Comparison of ENCODE assay signal across 36 cellular contexts in the genomic region with DNA sequence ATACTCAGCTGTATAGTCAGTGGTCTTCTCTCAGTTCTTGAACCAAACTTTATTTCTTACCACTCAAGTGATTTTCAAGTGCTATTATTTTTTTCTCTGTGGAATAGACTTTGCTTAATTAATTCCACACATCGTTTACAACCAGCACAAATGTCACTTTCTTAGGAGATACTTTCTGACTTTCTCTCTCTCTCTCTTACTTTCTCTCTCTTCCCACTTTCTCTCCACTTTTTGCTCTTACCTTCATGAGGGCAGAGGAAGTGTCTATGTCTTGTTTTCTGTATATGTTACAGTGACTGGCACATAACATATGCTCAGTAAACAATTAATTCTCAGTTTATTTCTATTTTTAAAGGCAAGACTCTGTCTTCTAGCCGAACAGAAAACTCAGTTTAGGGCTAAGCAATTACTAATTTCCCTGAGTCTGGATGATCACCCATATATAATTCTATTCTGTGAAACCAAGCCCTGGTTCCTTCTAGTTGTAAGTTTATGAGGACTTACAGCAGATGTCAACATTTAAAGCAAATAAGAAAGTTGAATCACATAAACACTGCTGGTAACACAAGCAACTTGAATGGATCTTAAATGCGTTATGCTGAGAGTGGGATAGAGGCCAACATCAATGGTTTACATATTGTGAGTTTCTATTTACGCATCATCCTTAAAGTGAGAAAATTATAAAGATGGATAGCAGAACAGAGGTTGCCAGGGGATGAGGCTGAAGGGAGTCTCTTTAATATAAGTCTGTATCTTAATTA.
"Had no signal": no experiment of that assay in that cellular context is flagged by ENCODE, and none has a peak within 500 bp of the region (broad histone marks: within the 10 kb centered on the region; RNA-seq: fewer than 3 reads in every experiment).

No MANE protein-coding gene starts in this region.

- H3K27ac ChIP-seq: ascending aorta, cardiac muscle cell, VCaP had no signal

- H3K4me1 Mint-ChIP-seq: activated B cell treated with CpG ODN at 0.5 μM for 24 hours; activated CD4-positive, alpha-beta T cell treated with anti-CD3 and anti-CD28 coated beads, Interleukin-2, amount 10 ng/mL, durations not matched to agents 24 days and 14 days; activated CD8-positive, alpha-beta memory T cell treated with anti-CD3 and anti-CD28 coated beads, Interleukin-2, amount 10 ng/mL, durations not matched to agents 7 days and 5 days; activated naive CD4-positive, alpha-beta T cell treated with anti-CD3 and anti-CD28 coated beads, Interleukin-2, amount 10 ng/mL, durations not matched to agents 7 days and 5 days; activated naive CD4-positive, alpha-beta T cell treated with anti-CD3 and anti-CD28 coated beads, Interleukin-2, amount 50 U/mL, for 24 hours; activated naive CD8-positive, alpha-beta T cell treated with anti-CD3 and anti-CD28 coated beads, Interleukin-2, amount 10 ng/mL, durations not matched to agents 7 days and 5 days; activated naive CD8-positive, alpha-beta T cell treated with anti-CD3 and anti-CD28 coated beads, Interleukin-2, amount 50 U/mL, for 24 hours; brain; central memory CD8-positive, alpha-beta T cell had no signal

- H3K4me3 ChIP-seq: ascending aorta, cardiac muscle cell had no signal

- H3K36me3 ChIP-seq: ascending aorta, cardiac muscle cell had no signal

- H3K36me3 Mint-ChIP-seq: activated CD4-positive, alpha-beta memory T cell treated with anti-CD3 and anti-CD28 coated beads for 36 hours; activated CD8-positive, alpha-beta memory T cell treated with anti-CD3 and anti-CD28 coated beads, Interleukin-2, amount 10 ng/mL, durations not matched to agents 7 days and 5 days; activated naive CD4-positive, alpha-beta T cell treated with anti-CD3 and anti-CD28 coated beads, Interleukin-2, amount 10 ng/mL, durations not matched to agents 7 days and 5 days; activated naive CD4-positive, alpha-beta T cell treated with anti-CD3 and anti-CD28 coated beads, Interleukin-2, amount 50 U/mL, for 24 hours; activated naive CD8-positive, alpha-beta T cell; activated naive CD8-positive, alpha-beta T cell treated with anti-CD3 and anti-CD28 coated beads, Interleukin-2, amount 10 ng/mL, durations not matched to agents 7 days and 5 days; brain had no signal

- H3K27me3 Mint-ChIP-seq: activated B cell treated with CpG ODN at 0.5 μM for 24 hours; activated CD4-positive, alpha-beta memory T cell treated with anti-CD3 and anti-CD28 coated beads for 36 hours; activated CD4-positive, alpha-beta T cell treated with anti-CD3 and anti-CD28 coated beads, Interleukin-2, amount 10 ng/mL, durations not matched to agents 24 days and 14 days; activated CD8-positive, alpha-beta memory T cell treated with anti-CD3 and anti-CD28 coated beads, Interleukin-2, amount 10 ng/mL, durations not matched to agents 7 days and 5 days; activated naive CD4-positive, alpha-beta T cell treated with anti-CD3 and anti-CD28 coated beads, Interleukin-2, amount 10 ng/mL, durations not matched to agents 7 days and 5 days; activated naive CD4-positive, alpha-beta T cell treated with anti-CD3 and anti-CD28 coated beads, Interleukin-2, amount 50 U/mL, for 24 hours; activated naive CD8-positive, alpha-beta T cell; activated naive CD8-positive, alpha-beta T cell treated with anti-CD3 and anti-CD28 coated beads, Interleukin-2, amount 10 ng/mL, durations not matched to agents 7 days and 5 days; activated naive CD8-positive, alpha-beta T cell treated with anti-CD3 and anti-CD28 coated beads, Interleukin-2, amount 50 U/mL, for 24 hours; activated T-cell treated with anti-CD3 and anti-CD28 coated beads, Interleukin-2, amount 50 U/mL, for 24 hours; brain; central memory CD8-positive, alpha-beta T cell had no signal

- H3K9me3 Mint-ChIP-seq: activated B cell treated with CpG ODN at 0.5 μM for 24 hours; activated CD4-positive, alpha-beta T cell treated with anti-CD3 and anti-CD28 coated beads, Interleukin-2, amount 10 ng/mL, durations not matched to agents 24 days and 14 days; activated naive CD8-positive, alpha-beta T cell treated with anti-CD3 and anti-CD28 coated beads, Interleukin-2, amount 10 ng/mL, durations not matched to agents 7 days and 5 days; activated naive CD8-positive, alpha-beta T cell treated with anti-CD3 and anti-CD28 coated beads, Interleukin-2, amount 50 U/mL, for 24 hours; brain; T-helper 1 cell treated with Interleukin-12 subunit alpha and Interleukin-12 subunit beta and Interleukin-4 antibody, amounts not matched to agents 30 μg/mL and 1 μg/mL, for 36 hours had no signal

- DNase-seq: activated B cell treated with CpG ODN at 0.5 μM for 24 hours; activated CD4-positive, alpha-beta memory T cell treated with anti-CD3 and anti-CD28 coated beads for 36 hours; activated CD4-positive, alpha-beta T cell treated with anti-CD3 and anti-CD28 coated beads for 4 hours; activated CD4-positive, alpha-beta T cell treated with anti-CD3 and anti-CD28 coated beads, Interleukin-2, amount 10 ng/mL, durations not matched to agents 24 days and 14 days; activated CD4-positive, alpha-beta T cell treated with anti-CD3 and anti-CD28 coated beads, Interleukin-2, amount 50 U/mL, for 1 hour; activated CD4-positive, alpha-beta T cell treated with anti-CD3 and anti-CD28 coated beads, Interleukin-2, amount 50 U/mL, for 4 hours; activated CD4-positive, CD25-positive, alpha-beta regulatory T cell treated with anti-CD3 and anti-CD28 coated beads, Interleukin-2, amount 50 U/mL, for 72 hours; activated CD8-positive, alpha-beta memory T cell treated with anti-CD3 and anti-CD28 coated beads for 24 hours; activated CD8-positive, alpha-beta memory T cell treated with anti-CD3 and anti-CD28 coated beads, Interleukin-2, amount 10 ng/mL, durations not matched to agents 7 days and 5 days; activated CD8-positive, alpha-beta memory T cell treated with anti-CD3 and anti-CD28 coated beads, Interleukin-2, amount 50 U/mL, for 48 hours; activated CD8-positive, alpha-beta T cell treated with anti-CD3 and anti-CD28 coated beads, Interleukin-2, amount 10 ng/mL, durations not matched to agents 7 days and 5 days; activated effector memory CD4-positive, alpha-beta T cell treated with Interleukin-2 at 50 U/mL for 16 hours; activated gamma-delta T cell; activated naive CD4-positive, alpha-beta T cell treated with anti-CD3 and anti-CD28 coated beads, Interleukin-2, amount 10 ng/mL, durations not matched to agents 7 days and 5 days; activated naive CD4-positive, alpha-beta T cell treated with Interleukin-2 at 50 U/mL for 16 hours; activated naive CD8-positive, alpha-beta T cell treated with anti-CD3 and anti-CD28 coated beads, Interleukin-2, amount 10 ng/mL, durations not matched to agents 7 days and 5 days; activated naive CD8-positive, alpha-beta T cell treated with anti-CD3 and anti-CD28 coated beads, Interleukin-2, amount 50 U/mL, for 24 hours; activated T-cell treated with anti-CD3 and anti-CD28 coated beads, Interleukin-2, amount 50 U/mL, for 24 hours; activated T-cell treated with anti-CD3 and anti-CD28 coated beads, Interleukin-2, amount 50 U/mL, for 48 hours; amygdala; anterior cingulate cortex; caudate nucleus; cerebellar nuclear complex; T-helper 1 cell; T-helper 2 cell; T-helper 9 cell had no signal

- ATAC-seq: activated CD8-positive, alpha-beta memory T cell treated with anti-CD3 and anti-CD28 coated beads, Interleukin-2, amount 10 ng/mL, durations not matched to agents 7 days and 5 days; activated CD8-positive, alpha-beta T cell treated with anti-CD3 and anti-CD28 coated beads, Interleukin-2, amount 10 ng/mL, durations not matched to agents 7 days and 5 days; activated naive CD8-positive, alpha-beta T cell treated with anti-CD3 and anti-CD28 coated beads, Interleukin-2, amount 50 U/mL, for 24 hours had no signal

- H3K27ac Mint-ChIP-seq: activated B cell treated with CpG ODN at 0.5 μM for 24 hours; activated CD4-positive, alpha-beta memory T cell treated with anti-CD3 and anti-CD28 coated beads for 36 hours; activated CD4-positive, alpha-beta T cell treated with anti-CD3 and anti-CD28 coated beads, Interleukin-2, amount 10 ng/mL, durations not matched to agents 24 days and 14 days; activated CD8-positive, alpha-beta memory T cell treated with anti-CD3 and anti-CD28 coated beads, Interleukin-2, amount 10 ng/mL, durations not matched to agents 7 days and 5 days; activated CD8-positive, alpha-beta T cell treated with anti-CD3 and anti-CD28 coated beads, Interleukin-2, amount 10 ng/mL, durations not matched to agents 7 days and 5 days; activated naive CD4-positive, alpha-beta T cell treated with anti-CD3 and anti-CD28 coated beads, Interleukin-2, amount 10 ng/mL, durations not matched to agents 7 days and 5 days; activated naive CD4-positive, alpha-beta T cell treated with anti-CD3 and anti-CD28 coated beads, Interleukin-2, amount 50 U/mL, for 24 hours; activated naive CD8-positive, alpha-beta T cell; activated naive CD8-positive, alpha-beta T cell treated with anti-CD3 and anti-CD28 coated beads, Interleukin-2, amount 10 ng/mL, durations not matched to agents 7 days and 5 days; activated naive CD8-positive, alpha-beta T cell treated with anti-CD3 and anti-CD28 coated beads, Interleukin-2, amount 50 U/mL, for 24 hours; activated T-cell treated with anti-CD3 and anti-CD28 coated beads, Interleukin-2, amount 50 U/mL, for 24 hours; activated T-helper 2 cell treated with anti-CD3 and anti-CD28 coated beads, Interferon-gamma antibody, Interleukin-2, Interleukin-4, amounts not matched to agents 10 μg/mL and 5 μg/mL and 100 μg/mL, durations not matched to agents 14 hours and 24 hours and 36 hours; brain; T-helper 1 cell treated with Interleukin-12 subunit alpha and Interleukin-12 subunit beta and Interleukin-4 antibody, amounts not matched to agents 30 μg/mL and 1 μg/mL, for 36 hours; T-helper 2 cell treated with Interferon-gamma antibody and Interleukin-4, amounts not matched to agents 5 μg/mL and 100 μg/mL, for 36 hours had no signal

- H3K4me1 ChIP-seq: ascending aorta had no signal

- H3K27me3 ChIP-seq: ascending aorta, cardiac muscle cell had no signal

- H3K4me3 Mint-ChIP-seq: activated B cell treated with CpG ODN at 0.5 μM for 24 hours; activated CD4-positive, alpha-beta memory T cell treated with anti-CD3 and anti-CD28 coated beads for 36 hours; activated CD4-positive, alpha-beta T cell treated with anti-CD3 and anti-CD28 coated beads, Interleukin-2, amount 10 ng/mL, durations not matched to agents 24 days and 14 days; activated CD8-positive, alpha-beta memory T cell treated with anti-CD3 and anti-CD28 coated beads, Interleukin-2, amount 10 ng/mL, durations not matched to agents 7 days and 5 days; activated CD8-positive, alpha-beta T cell treated with anti-CD3 and anti-CD28 coated beads, Interleukin-2, amount 10 ng/mL, durations not matched to agents 7 days and 5 days; activated naive CD4-positive, alpha-beta T cell treated with anti-CD3 and anti-CD28 coated beads, Interleukin-2, amount 10 ng/mL, durations not matched to agents 7 days and 5 days; activated naive CD4-positive, alpha-beta T cell treated with anti-CD3 and anti-CD28 coated beads, Interleukin-2, amount 50 U/mL, for 24 hours; activated naive CD8-positive, alpha-beta T cell; activated naive CD8-positive, alpha-beta T cell treated with anti-CD3 and anti-CD28 coated beads, Interleukin-2, amount 10 ng/mL, durations not matched to agents 7 days and 5 days; activated naive CD8-positive, alpha-beta T cell treated with anti-CD3 and anti-CD28 coated beads, Interleukin-2, amount 50 U/mL, for 24 hours; activated T-cell treated with anti-CD3 and anti-CD28 coated beads, Interleukin-2, amount 50 U/mL, for 24 hours; brain; central memory CD8-positive, alpha-beta T cell; T-helper 1 cell treated with Interleukin-12 subunit alpha and Interleukin-12 subunit beta and Interleukin-4 antibody, amounts not matched to agents 30 μg/mL and 1 μg/mL, for 36 hours; T-helper 2 cell treated with Interferon-gamma antibody and Interleukin-4, amounts not matched to agents 5 μg/mL and 100 μg/mL, for 36 hours had no signal

- H3K9me3 ChIP-seq: ascending aorta had no signal
